ENCODE assay signal across 15 cellular contexts in genomic region chr20:59765599-59766177, GRCh38.
DNase-seq lines count a peak whose midpoint lies in the region; ATAC-seq lines count a peak whose summit lies in the region.
"Had no signal": no experiment of that assay in that cellular context is flagged by ENCODE, and none has a peak within 500 bp of the region (broad histone marks: within the 10 kb centered on the region; RNA-seq: fewer than 3 reads in every experiment).

No MANE protein-coding gene starts in this region.

- H3K56ac ChIP-seq in mesendoderm (ENCODE audit: low read length) = no peak overlapping the region

- H3K36me3 Mint-ChIP-seq in activated CD4-positive, alpha-beta T cell treated with anti-CD3 and anti-CD28 coated beads for 36 hours (ENCODE audit: low read depth) = no peaks in the 10 kb centered on the region
- no peaks in the 10 kb centered on the region for H3K36me3 Mint-ChIP-seq in activated CD4-positive, alpha-beta T cell treated with anti-CD3 and anti-CD28 coated beads, Interleukin-2, amount 10 ng/mL, durations not matched to agents 7 days and 5 days (ENCODE audit: low read depth)

- H3K79me2 ChIP-seq in mesendoderm (ENCODE audit: control insufficient read depth, insufficient read depth, low read length) = no peaks in the 10 kb centered on the region
- H3K79me2 ChIP-seq: parathyroid adenoma had no signal

- no peaks in the 10 kb centered on the region for H3K4me1 Mint-ChIP-seq in activated CD4-positive, alpha-beta T cell treated with anti-CD3 and anti-CD28 coated beads for 36 hours
- no peaks in the 10 kb centered on the region for H3K4me1 Mint-ChIP-seq in activated CD4-positive, alpha-beta T cell treated with anti-CD3 and anti-CD28 coated beads, Interleukin-2, amount 10 ng/mL, durations not matched to agents 7 days and 5 days

- no peak overlapping the region for H3K27ac Mint-ChIP-seq in activated CD4-positive, alpha-beta T cell treated with anti-CD3 and anti-CD28 coated beads for 36 hours
- no peak overlapping the region for H3K27ac Mint-ChIP-seq in activated CD4-positive, alpha-beta T cell treated with anti-CD3 and anti-CD28 coated beads, Interleukin-2, amount 10 ng/mL, durations not matched to agents 7 days and 5 days

- ATAC-seq in activated CD4-positive, alpha-beta T cell treated with anti-CD3 and anti-CD28 coated beads for 36 hours = no peak
- no peak for ATAC-seq in GM18520 (IDR thresholded peaks at IDR 0.05; ENCODE audit: unreplicated experiment)
- ATAC-seq: left ventricle myocardium superior had no signal

- peaks cover 5% of the 10 kb centered on the region for H3K27me3 Mint-ChIP-seq in activated CD4-positive, alpha-beta T cell treated with anti-CD3 and anti-CD28 coated beads for 36 hours
- H3K27me3 Mint-ChIP-seq in activated CD4-positive, alpha-beta T cell treated with anti-CD3 and anti-CD28 coated beads, Interleukin-2, amount 10 ng/mL, durations not matched to agents 7 days and 5 days = no peaks in the 10 kb centered on the region

- no peaks in the 10 kb centered on the region for H3K4me1 ChIP-seq in mesendoderm (ENCODE audit: control insufficient read depth, low read depth, low read length)
- H3K4me1 ChIP-seq: parathyroid adenoma had no signal

- no peak overlapping the region for H3K9ac ChIP-seq in mesendoderm (ENCODE audit: low read length)
- H3K9ac ChIP-seq: parathyroid adenoma had no signal

- no peak overlapping the region for H3K23ac ChIP-seq in mesendoderm (ENCODE audit: low read length)

- H3K4me2 ChIP-seq in mesendoderm (ENCODE audit: low read length) = no peak overlapping the region

- no peak overlapping the region for H2BK15ac ChIP-seq in mesendoderm (replicated peaks; ENCODE audit: low read depth)

- POLR2A ChIA-PET in activated CD4-positive, alpha-beta T cell treated with anti-CD3 and anti-CD28 coated beads for 36 hours (lab: Charles Lee) = no interaction called here
- POLR2A ChIA-PET in activated CD4-positive, alpha-beta T cell treated with anti-CD3 and anti-CD28 coated beads, Interleukin-2, amount 10 ng/mL, durations not matched to agents 7 days and 5 days (lab: Charles Lee) = no interaction called here

- no peak overlapping the region for H3K4me3 Mint-ChIP-seq in activated CD4-positive, alpha-beta T cell treated with anti-CD3 and anti-CD28 coated beads for 36 hours
- H3K4me3 Mint-ChIP-seq in activated CD4-positive, alpha-beta T cell treated with anti-CD3 and anti-CD28 coated beads, Interleukin-2, amount 10 ng/mL, durations not matched to agents 7 days and 5 days = no peak overlapping the region

- H2AK5ac ChIP-seq in mesendoderm (ENCODE audit: low read length) = no peak overlapping the region

- H4K8ac ChIP-seq in mesendoderm (ENCODE audit: low read depth, low read length) = no peak overlapping the region

- H3K79me1 ChIP-seq in mesendoderm (ENCODE audit: low read length) = no peaks in the 10 kb centered on the region

- H3K4ac ChIP-seq in mesendoderm (ENCODE audit: low read depth, low read length) = no peak overlapping the region

- no peaks in the 10 kb centered on the region for H3K27me3 ChIP-seq in mesendoderm (ENCODE audit: insufficient read depth, low read length, poor library complexity)

- intact Hi-C loops in activated CD4-positive, alpha-beta T cell treated with anti-CD3 and anti-CD28 coated beads for 36 hours (cut with DNase I, micrococcal nuclease) = no loop called here

- H2BK5ac ChIP-seq in mesendoderm (ENCODE audit: low read length) = no peak overlapping the region

- no peak overlapping the region for H2BK120ac ChIP-seq in mesendoderm (ENCODE audit: low read depth, low read length)

- H3K27ac ChIP-seq in mesendoderm (ENCODE audit: low read depth, low read length) = no peak overlapping the region
- H3K27ac ChIP-seq: parathyroid adenoma had no signal

- CTCF ChIA-PET in activated CD4-positive, alpha-beta T cell treated with anti-CD3 and anti-CD28 coated beads for 36 hours (lab: Charles Lee) = interaction anchor here (0.6 kb wide), 1 partner anchor 1699 kb away, joined by 3 read pairs; no protein-coding TSS in a partner anchor
- CTCF ChIA-PET in activated CD4-positive, alpha-beta T cell treated with anti-CD3 and anti-CD28 coated beads, Interleukin-2, amount 10 ng/mL, durations not matched to agents 7 days and 5 days (lab: Charles Lee) = no interaction called here

- H3K18ac ChIP-seq in mesendoderm (ENCODE audit: low read length) = no peak overlapping the region

- H3K4me3 ChIP-seq in mesendoderm (ENCODE audit: low read length) = no peak overlapping the region

- WGBS in mesendoderm (ENCODE audit: extremely low coverage, insufficient coverage, low lambda C conversion rate) = no CpG with 5 or more reads among the region's 4 CpGs

- DNase-seq in activated CD4-positive, alpha-beta T cell treated with anti-CD3 and anti-CD28 coated beads for 36 hours = peak; percentile 50
- DNase-seq in activated CD4-positive, alpha-beta T cell treated with anti-CD3 and anti-CD28 coated beads for 1 hour = no peak
- DNase-seq in HuH-7 (ENCODE audit: low spot score) (peak; percentile 36), mesendoderm (peak; percentile 32), NCI-H69 (lab: John Stamatoyannopoulos, UW) (no peak)
- DNase-seq in activated CD4-positive, alpha-beta T cell treated with anti-CD3 and anti-CD28 coated beads, Interleukin-2, amount 10 ng/mL, durations not matched to agents 7 days and 5 days = peak; percentile 56
- no peak for DNase-seq in activated T-cell treated with anti-CD3 and anti-CD28 coated beads, Interleukin-2, amount 50 U/mL, for 1 hour
- DNase-seq: anterior cingulate cortex; effector CD4-positive, alpha-beta T cell; GF-D8; left ventricle myocardium superior; NCI-H2171 treated with DMSO at 0.1 percent for 48 hours; SHP77 had no signal

- H3K36me3 ChIP-seq in mesendoderm (ENCODE audit: control insufficient read depth, insufficient read depth, low read length) = no peaks in the 10 kb centered on the region

- H3K9me3 Mint-ChIP-seq in activated CD4-positive, alpha-beta T cell treated with anti-CD3 and anti-CD28 coated beads for 36 hours (ENCODE audit: low read depth) = no peaks in the 10 kb centered on the region
- H3K9me3 Mint-ChIP-seq in activated CD4-positive, alpha-beta T cell treated with anti-CD3 and anti-CD28 coated beads, Interleukin-2, amount 10 ng/mL, durations not matched to agents 7 days and 5 days = no peaks in the 10 kb centered on the region

- H4K5ac ChIP-seq in mesendoderm (ENCODE audit: low read length) = no peak overlapping the region

Comparison
In these comparisons a context has a peak if more than half of its experiments do, and no peak if none do; other contexts are left out.
1. DNase-seq: peak in activated CD4-positive, alpha-beta T cell treated with anti-CD3 and anti-CD28 coated beads for 36 hours (single experiment), HuH-7 (single experiment), activated CD4-positive, alpha-beta T cell treated with anti-CD3 and anti-CD28 coated beads, Interleukin-2, amount 10 ng/mL, durations not matched to agents 7 days and 5 days (single experiment) and mesendoderm (single experiment); none in activated CD4-positive, alpha-beta T cell treated with anti-CD3 and anti-CD28 coated beads for 1 hour (single experiment), activated T-cell treated with anti-CD3 and anti-CD28 coated beads, Interleukin-2, amount 50 U/mL, for 1 hour (single experiment) and NCI-H69 (single experiment).